8 cellular contexts compared by ENCODE assay signal in the genomic region with DNA sequence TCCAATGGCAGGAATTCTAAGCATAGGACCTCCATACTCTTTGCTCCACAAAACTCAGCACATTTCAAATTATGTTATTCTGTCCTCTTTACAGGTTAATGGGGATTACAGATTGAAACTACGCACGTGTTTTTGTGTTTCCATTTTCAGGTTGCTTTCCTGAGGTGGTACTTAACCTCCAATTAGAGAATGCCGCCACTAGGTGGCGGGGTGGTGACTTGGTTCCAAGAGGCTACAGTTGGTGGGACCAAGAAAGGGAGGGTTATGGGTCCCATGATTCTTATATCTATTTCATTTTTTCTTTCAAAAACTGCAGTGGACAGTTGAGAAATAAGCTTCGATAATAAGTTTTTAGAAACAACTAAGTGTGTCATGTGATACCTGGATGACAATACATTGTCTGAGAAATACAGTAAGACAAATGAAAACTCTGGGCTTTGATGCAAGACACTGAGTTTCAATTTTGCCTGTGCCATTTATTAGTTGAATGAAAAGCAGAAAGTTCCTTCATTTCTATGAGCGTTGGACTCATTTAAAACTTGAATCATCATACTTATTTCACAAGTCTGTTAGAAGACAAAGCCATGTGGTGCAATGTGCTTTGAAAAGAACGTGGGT.
DNase-seq lines count a peak whose midpoint lies in the region; ATAC-seq and FAIRE-seq lines count a peak whose summit lies in the region.

No MANE protein-coding gene starts in this region.

- peaks cover 0 to 5% (median 4%) of the 10 kb centered on the region in 4 donors for H3K4me1 Mint-ChIP-seq in CD4-positive, alpha-beta memory T cell
- no peaks in the 10 kb centered on the region for H3K4me1 Mint-ChIP-seq in activated CD4-positive, alpha-beta T cell treated with anti-CD3 and anti-CD28 coated beads, Interleukin-2, amount 10 ng/mL, durations not matched to agents 24 days and 14 days

- peak overlapping the region in 1 of 8 donors; percentile 23 for H3K4me3 Mint-ChIP-seq in CD4-positive, alpha-beta memory T cell
- no peak overlapping the region for H3K4me3 Mint-ChIP-seq in activated CD4-positive, alpha-beta T cell treated with anti-CD3 and anti-CD28 coated beads, Interleukin-2, amount 10 ng/mL, durations not matched to agents 24 days and 14 days

- no peaks in the 10 kb centered on the region for H3K27me3 ChIP-seq in CD4-positive, alpha-beta memory T cell (ENCODE audit: insufficient read depth, low read length)
- no peaks in the 10 kb centered on the region for H3K27me3 ChIP-seq in small intestine (ENCODE audit: control insufficient read depth in 2 of 2, insufficient read depth in 2 of 2, low read length in 2 of 2)

- peak in 3 of 5 donors; percentile 1 to 9 (median 8) for DNase-seq in CD4-positive, alpha-beta memory T cell
- DNase-seq in NCI-H2107 treated with DMSO at 0.1 percent for 48 hours (lab: John Stamatoyannopoulos, UW; ENCODE audit: unreplicated experiment) (peak; percentile 75), globus pallidus (ENCODE audit: low spot score) (peak; percentile 44), small intestine (peak; percentile 49), epidermal melanocyte (ENCODE audit: insufficient read length, low spot score) (no peak)
- peak; percentile 80 for DNase-seq in activated CD4-positive, alpha-beta T cell treated with anti-CD3 and anti-CD28 coated beads, Interleukin-2, amount 10 ng/mL, durations not matched to agents 24 days and 14 days

- H3K27ac Mint-ChIP-seq in CD4-positive, alpha-beta memory T cell: no peak overlapping the region
- H3K27ac Mint-ChIP-seq in activated CD4-positive, alpha-beta T cell treated with anti-CD3 and anti-CD28 coated beads, Interleukin-2, amount 10 ng/mL, durations not matched to agents 24 days and 14 days: no peak overlapping the region

- H3K4me1 ChIP-seq in CD4-positive, alpha-beta memory T cell (ENCODE audit: insufficient read depth, low read length): no peaks in the 10 kb centered on the region
- H3K4me1 ChIP-seq in small intestine (ENCODE audit: control insufficient read depth in 2 of 2, insufficient read depth in 1 of 2, low read depth in 1 of 2, low read length in 1 of 2): no peaks in the 10 kb centered on the region

- no peaks in the 10 kb centered on the region for H3K36me3 Mint-ChIP-seq in CD4-positive, alpha-beta memory T cell
- H3K36me3 Mint-ChIP-seq in activated CD4-positive, alpha-beta T cell treated with anti-CD3 and anti-CD28 coated beads, Interleukin-2, amount 10 ng/mL, durations not matched to agents 24 days and 14 days (ENCODE audit: low read depth): no peaks in the 10 kb centered on the region

- H3K4me3 ChIP-seq in CD4-positive, alpha-beta memory T cell (ENCODE audit: low read length in 2 of 2): no peak overlapping the region
- no peak overlapping the region for H3K4me3 ChIP-seq in small intestine (ENCODE audit: low read depth in 1 of 2, low read length in 2 of 2)

- CTCF ChIA-PET in CD4-positive, alpha-beta memory T cell (lab: Charles Lee; ENCODE audit: partially characterized antibody): interaction anchor here (1.2 kb wide), 1 partner anchor 64 kb away, joined by 3 read pairs; no protein-coding TSS in a partner anchor

- peaks cover 0 to 1% of the 10 kb centered on the region in 2 donors for H3K27me3 Mint-ChIP-seq in CD4-positive, alpha-beta memory T cell
- no peaks in the 10 kb centered on the region for H3K27me3 Mint-ChIP-seq in activated CD4-positive, alpha-beta T cell treated with anti-CD3 and anti-CD28 coated beads, Interleukin-2, amount 10 ng/mL, durations not matched to agents 24 days and 14 days

- H3K27ac ChIP-seq in CD4-positive, alpha-beta memory T cell (ENCODE audit: low read depth, low read length): no peak overlapping the region
- no peak overlapping the region for H3K27ac ChIP-seq in small intestine (ENCODE audit: low read depth in 1 of 2, low read length in 1 of 2)

- POLR2A ChIA-PET in CD4-positive, alpha-beta memory T cell (lab: Charles Lee; ENCODE audit: partially characterized antibody): no interaction called here

- 25 to 34% (median 28%) methylated on average over 7 of the region's 7 CpGs for WGBS in small intestine, 3 donors

- intact Hi-C loops in CD4-positive, alpha-beta memory T cell (cut with micrococcal nuclease): no loop called here
- intact Hi-C loops in activated CD4-positive, alpha-beta T cell treated with anti-CD3 and anti-CD28 coated beads, Interleukin-2, amount 10 ng/mL, durations not matched to agents 24 days and 14 days (cut with micrococcal nuclease): loop anchor here (1.0 to 5.0 kb wide), 2 partner anchors 234 to 256 kb away; no protein-coding TSS in a partner anchor

- H3K9me3 Mint-ChIP-seq in CD4-positive, alpha-beta memory T cell: peaks cover 0 to 6% (median 0%) of the 10 kb centered on the region in 8 donors
- no peaks in the 10 kb centered on the region for H3K9me3 Mint-ChIP-seq in activated CD4-positive, alpha-beta T cell treated with anti-CD3 and anti-CD28 coated beads, Interleukin-2, amount 10 ng/mL, durations not matched to agents 24 days and 14 days

- H3K36me3 ChIP-seq in CD4-positive, alpha-beta memory T cell (ENCODE audit: insufficient read depth, low read length): no peaks in the 10 kb centered on the region
- no peaks in the 10 kb centered on the region for H3K36me3 ChIP-seq in small intestine (ENCODE audit: control insufficient read depth in 2 of 2, insufficient read depth in 2 of 2, low read length in 2 of 2)

- H3K9me3 ChIP-seq in CD4-positive, alpha-beta memory T cell (ENCODE audit: control insufficient read depth in 1 of 2, low read length in 2 of 2): no peaks in the 10 kb centered on the region
- H3K9me3 ChIP-seq in small intestine (ENCODE audit: control insufficient read depth, low read depth): no peaks in the 10 kb centered on the region

- ATAC-seq in GM18909 (IDR thresholded peaks at IDR 0.05; ENCODE audit: poor library complexity, unreplicated experiment) (peak; percentile 95), HG03045 (IDR thresholded peaks at IDR 0.05; ENCODE audit: unreplicated experiment) (peak; percentile 66)

- no peak for FAIRE-seq in small intestine (lab: Jason Lieb, UNC)
